In genomic region chr20:32333181-32333987, GRCh38 we compare ENCODE assay signal across 10 cellular contexts. TPM values are rescaled to one million over a fixed set of nuclear protein-coding genes. Genes with fewer than 3 reads are reported as not detected.
A peak's percentile ranks its signal among the peaks of the same experiment; 100 is the strongest.
DNase-seq lines count a peak whose midpoint lies in the region; ATAC-seq, FAIRE-seq and TF ChIP-seq lines count a peak whose summit lies in the region.
"Had no signal": no experiment of that assay in that cellular context is flagged by ENCODE, and none has a peak within 500 bp of the region (broad histone marks: within the 10 kb centered on the region; RNA-seq: fewer than 3 reads in every experiment).

No MANE protein-coding gene starts in this region.

- H3K4me2 ChIP-seq in GM12878 (ENCODE audit: control insufficient read depth, insufficient read depth): peak overlapping the region; percentile 84

- POLR2A ChIA-PET in GM12878 (lab: Charles Lee) (interaction anchor here (0.5 to 1.8 kb wide), 6 partner anchors 20 to 1302 kb away, joined by 3 to 10 read pairs (median 4); partner anchors contain the start of gene ASXL1), WTC11 (lab: Charles Lee) (no interaction called here)

- no peak for DNase-seq in heart right ventricle
- no peak for DNase-seq in Right ventricle myocardium inferior (ENCODE audit: missing footprints)
- DNase-seq in GM12878 (ENCODE audit: low read depth, low spot score): peak; percentile 81
- DNase-seq in WTC11 (ENCODE audit: low spot score): no peak
- no peak for DNase-seq in nucleus accumbens (lab: John Stamatoyannopoulos, UW)
- DNase-seq in AG20443 (ENCODE audit: low spot score): no peak
- DNase-seq: NCI-H1436 treated with DMSO at 0.1 percent for 48 hours had no signal

- no TSS peak for BruUV-seq in GM12878 (replicated peaks; lab: Mats Ljungman, UMichigan)

- intact Hi-C loops in heart right ventricle (cut with DNase I) (loop anchor here in 7 of 10 donors (5.0 to 10.0 kb wide), 5 partner anchors 41 to 321 kb away; partner anchors contain the start of genes PLAGL2 (in 2 of the 7), POFUT1 (in 2 of the 7) and KIF3B (in 1 of the 7)), Right ventricle myocardium inferior (cut with DNase I) (loop anchor here (5.0 kb wide), 2 partner anchors 46 to 126 kb away; partner anchors contain the start of genes PLAGL2 and POFUT1), GM12878 (cut with micrococcal nuclease; ENCODE audit: unreplicated experiment) (loop anchor here (5.0 kb wide), 1 partner anchor 319 kb away; no protein-coding TSS in a partner anchor)

- peak overlapping the region; percentile 53 to 90 (median 78) for H3K27ac ChIP-seq in heart right ventricle
- peak overlapping the region; percentile 90 for H3K27ac ChIP-seq in GM12878 (ENCODE audit: control insufficient read depth, insufficient read depth)
- H3K27ac ChIP-seq in temporal lobe (ENCODE audit: low read depth, low read length): peak overlapping the region; percentile 33

- TF ChIP-seq EP300 in GM12878 (IDR thresholded peaks at IDR 0.05; ENCODE audit: borderline replicate concordance in 1 of 2, control insufficient read depth in 1 of 2, low read depth in 2 of 2, low read length in 2 of 2): no peak

- no peaks in the 10 kb centered on the region for H3K79me2 ChIP-seq in GM12878 (ENCODE audit: control insufficient read depth, insufficient read depth, low read length)

- SMC1A ChIA-PET in GM12878 (lab: Charles Lee; ENCODE audit: uncharacterized antibody, unreplicated experiment): interaction anchor here (0.9 to 3.0 kb wide), 11 partner anchors 9 to 321 kb away, joined by 3 to 21 read pairs (median 4); partner anchors contain the start of gene ASXL1

- H3K27me3 ChIP-seq in heart right ventricle: no peaks in the 10 kb centered on the region
- no peaks in the 10 kb centered on the region for H3K27me3 ChIP-seq in GM12878 (replicated peaks in 1 of 2; ENCODE audit: control insufficient read depth in 2 of 2, insufficient read depth in 2 of 2, low read length in 1 of 2)

- peak overlapping the region; percentile 55 for H3K9ac ChIP-seq in GM12878 (ENCODE audit: control insufficient read depth, insufficient read depth, low read length)

- H3K4me1 ChIP-seq in heart right ventricle (peaks cover 0 to 63% (median 44%) of the 10 kb centered on the region in 9 donors), GM12878 (ENCODE audit: control insufficient read depth, insufficient read depth, low read length) (peaks cover 44% of the 10 kb centered on the region)

- RAD21 ChIA-PET in GM12878 (lab: Charles Lee; ENCODE audit: unreplicated experiment): interaction anchor here (0.7 to 2.7 kb wide), 9 partner anchors 17 to 76 kb away, joined by 3 to 28 read pairs (median 4); partner anchors contain the start of gene ASXL1

- H3K36me3 ChIP-seq in heart right ventricle: peaks cover 0 to 44% (median 7%) of the 10 kb centered on the region in 9 donors
- H3K36me3 ChIP-seq in GM12878 (ENCODE audit: control insufficient read depth in 2 of 2, insufficient read depth in 2 of 2, low read length in 1 of 2): peaks cover 8 to 21% of the 10 kb centered on the region in 2 experiments

- H3K27ac Mint-ChIP-seq in WTC11: no peak overlapping the region
- H3K27ac Mint-ChIP-seq: progenitor cell of endocrine pancreas had no signal

- H3K4me3 Mint-ChIP-seq in WTC11: no peak overlapping the region

- no peak overlapping the region for H3K4me3 ChIP-seq in heart right ventricle
- H3K4me3 ChIP-seq in GM12878: no peak overlapping the region

- no peak for TF ChIP-seq CTCF in heart right ventricle (IDR thresholded peaks at IDR 0.05)
- no peak for TF ChIP-seq CTCF in GM12878 (IDR thresholded peaks at IDR 0.05 in 2 of 3, conservative IDR thresholded peaks at IDR 0.05 in 1 of 3; ENCODE audit: control insufficient read depth in 2 of 3, extremely low read depth in 1 of 3, insufficient read depth in 1 of 3, low read depth in 3 of 3, low read length in 3 of 3)
- TF ChIP-seq CTCF in WTC11 (IDR thresholded peaks at IDR 0.05): no peak

- TF ChIP-seq RAD21 in GM12878 (IDR thresholded peaks at IDR 0.05; ENCODE audit: insufficient read depth, low read depth, low read length): no peak

- no peak for TF ChIP-seq POLR2A in GM12878 (IDR thresholded peaks at IDR 0.05; ENCODE audit: low read depth, low read length)

- H3K36me3 Mint-ChIP-seq in WTC11: peaks cover 5% of the 10 kb centered on the region; the same call in 1 of the 2 replicates

- H4K20me1 ChIP-seq in GM12878 (ENCODE audit: control insufficient read depth, insufficient read depth): no peaks in the 10 kb centered on the region

- H2AFZ ChIP-seq in GM12878 (ENCODE audit: control insufficient read depth, low read depth, low read length): no peak overlapping the region

- in situ Hi-C loops in GM12878 (cut with MboI): no loop called here

- no peaks in the 10 kb centered on the region for H3K27me3 Mint-ChIP-seq in WTC11 (ENCODE audit: low read depth)
- H3K27me3 Mint-ChIP-seq: progenitor cell of endocrine pancreas had no signal

- FAIRE-seq in GM12878 (lab: Jason Lieb, UNC): peak; percentile 65

- H3K9me3 Mint-ChIP-seq in WTC11: no peaks in the 10 kb centered on the region

- CTCF ChIA-PET in GM12878 (lab: Yijun Ruan, JAX): interaction anchor here (0.8 to 2.3 kb wide), 6 partner anchors 21 to 298 kb away, joined by 3 to 8 read pairs (median 5); no protein-coding TSS in a partner anchor
- CTCF ChIA-PET in WTC11 (lab: Charles Lee): no interaction called here

- no peaks in the 10 kb centered on the region for H3K9me3 ChIP-seq in heart right ventricle
- H3K9me3 ChIP-seq in GM12878 (replicated peaks; ENCODE audit: control insufficient read depth, insufficient read depth, low read length): no peaks in the 10 kb centered on the region

- no peaks in the 10 kb centered on the region for H3K4me1 Mint-ChIP-seq in WTC11

- no peak for ATAC-seq in heart right ventricle
- no peak for ATAC-seq in Right ventricle myocardium inferior
- peak; percentile 55 for ATAC-seq in HG03342 (IDR thresholded peaks at IDR 0.05; ENCODE audit: unreplicated experiment)
- peak; percentile 77 for ATAC-seq in GM12878
- no peak for ATAC-seq in WTC11

- 63 to 71% methylated on average over 12 of the region's 12 CpGs for WGBS in heart right ventricle, 2 donors
- under 1% methylated on average over 12 of the region's 12 CpGs for WGBS in GM12878 (ENCODE audit: insufficient coverage, insufficient replicate concordance, low lambda C conversion rate, missing lambda C conversion rate)

TF ChIP-seq in WTC11, 78 proteins besides CTCF, POLR2A, EP300 and RAD21 (continues in another document):
- no peak for TF ChIP-seq IRF1 (CRISPR knock-in tag; IDR thresholded peaks at IDR 0.05)
- no peak for TF ChIP-seq ZBTB21 (CRISPR knock-in tag; IDR thresholded peaks at IDR 0.05; ENCODE audit: borderline replicate concordance)

RNA-seq across cellular contexts. Expression of gene ASXL1, which starts 24.7 kb away (rescaled TPM):
- total RNA-seq in heart right ventricle (10 to 100 TPM; 23.1 to 39.4 (median 29.4) TPM), Right ventricle myocardium inferior (23.1 TPM), GM12878 (2014; rRNA removed) (43.5 and 47.9 TPM in 2 replicates), GM12878 (2014; rRNA removed; fragmentation: Illumina TruSeq; extraction: Trizol) (41.2 and 44.3 TPM in 2 replicates), GM12878 (2021) (86.0 and 87.6 TPM in 2 replicates), temporal lobe (63.2 TPM), WTC11 (2021) (20.7 to 22.7 TPM (median 21.3 TPM) in 3 replicates)
- polyA plus RNA-seq in heart right ventricle (10 to 100 TPM; 10.0 to 27.1 TPM), GM12878 (2011; rRNA removed) (43.8 and 53.0 TPM in 2 replicates), GM12878 (2014; fragmentation: Illumina TruSeq; extraction: Trizol) (51.8 and 64.0 TPM in 2 replicates), GM12878 (2014; fragmentation: Nextera tagmentation; extraction: Ambion mirVana) (10 to 100 TPM; 11.0 to 14.8 TPM), GM12878 (2014; rRNA removed) (60.5 and 62.4 TPM in 2 replicates), GM12878 (2016; fragmentation: Nextera tagmentation; extraction: Ambion mirVana) (10 to 100 TPM; 60.7 to 68.0 TPM)
- 265 and 317 TPM in 2 replicates for total RNA-seq in GM12878 (2013; cell fraction: nucleolus; rRNA removed)
- polyA plus RNA-seq in GM12878 (2011; ENCODE audit: low read depth): 59.0 TPM
- polyA plus RNA-seq in GM12878 (2011; cell fraction: cytosol; rRNA removed): 45.7 and 51.0 TPM in 2 replicates
- 190 and 214 TPM in 2 replicates for polyA plus RNA-seq in GM12878 (2011; cell fraction: nucleus; rRNA removed)
- polyA plus RNA-seq in GM12878 (2012): 46.8 and 57.2 TPM in 2 replicates
- polyA minus RNA-seq in GM12878 (2011; rRNA and poly(A)+ RNA removed): 71.8 and 76.1 TPM in 2 replicates
- polyA minus RNA-seq in GM12878 (2011; cell fraction: cytosol; rRNA and poly(A)+ RNA removed): 17.2 and 23.4 TPM in 2 replicates
- 55.7 and 92.0 TPM in 2 replicates for polyA minus RNA-seq in GM12878 (2011; cell fraction: nucleus; rRNA and poly(A)+ RNA removed)

RNA-seq across cellular contexts. Expression of gene KIF3B, which starts 55.9 kb away (rescaled TPM):
- total RNA-seq in heart right ventricle: 10 to 100 TPM in 9 of 10 donors, 1 to 10 TPM in 1; 9.2 to 16.3 (median 11.5) TPM
- polyA plus RNA-seq in heart right ventricle: 1 to 10 TPM; 4.7 to 8.4 TPM
- total RNA-seq in Right ventricle myocardium inferior: 9.6 TPM
- total RNA-seq in GM12878 (2013; cell fraction: nucleolus; rRNA removed): 17.9 and 19.2 TPM in 2 replicates
- total RNA-seq in GM12878 (2014; rRNA removed): 27.4 and 28.3 TPM in 2 replicates
- total RNA-seq in GM12878 (2014; rRNA removed; fragmentation: Illumina TruSeq; extraction: Trizol): 27.5 and 28.5 TPM in 2 replicates
- total RNA-seq in GM12878 (2021): 29.5 and 31.5 TPM in 2 replicates
- 13.7 TPM for polyA plus RNA-seq in GM12878 (2011; ENCODE audit: low read depth)
- 26.3 and 28.9 TPM in 2 replicates for polyA plus RNA-seq in GM12878 (2011; rRNA removed)
- polyA plus RNA-seq in GM12878 (2011; cell fraction: cytosol; rRNA removed): 20.7 and 23.7 TPM in 2 replicates
- polyA plus RNA-seq in GM12878 (2011; cell fraction: nucleus; rRNA removed): 11.3 and 14.1 TPM in 2 replicates
- polyA plus RNA-seq in GM12878 (2012): 15.2 and 15.4 TPM in 2 replicates
- 37.3 and 39.0 TPM in 2 replicates for polyA plus RNA-seq in GM12878 (2014; fragmentation: Illumina TruSeq; extraction: Trizol)
- polyA plus RNA-seq in GM12878 (2014; fragmentation: Nextera tagmentation; extraction: Ambion mirVana): 10 to 100 TPM; 10.7 to 11.2 TPM
- polyA plus RNA-seq in GM12878 (2014; rRNA removed): 23.8 and 25.6 TPM in 2 replicates
- polyA plus RNA-seq in GM12878 (2016; fragmentation: Nextera tagmentation; extraction: Ambion mirVana): 1 to 10 TPM; 7.4 to 7.5 TPM
- 30.2 and 31.1 TPM in 2 replicates for polyA minus RNA-seq in GM12878 (2011; rRNA and poly(A)+ RNA removed)
- 7.4 and 9.9 TPM in 2 replicates for polyA minus RNA-seq in GM12878 (2011; cell fraction: cytosol; rRNA and poly(A)+ RNA removed)
- 5.8 and 10.0 TPM in 2 replicates for polyA minus RNA-seq in GM12878 (2011; cell fraction: nucleus; rRNA and poly(A)+ RNA removed)
- total RNA-seq in temporal lobe: 94.2 TPM
- 18.2 to 21.5 TPM (median 18.4 TPM) in 3 replicates for total RNA-seq in WTC11 (2021)

Comparison
In these comparisons a context has a peak if more than half of its experiments do, and no peak if none do; other contexts are left out.
1. ATAC-seq: peak in HG03342 (single experiment) and GM12878 (single experiment); none in heart right ventricle (0 of 8), Right ventricle myocardium inferior (single experiment) and WTC11 (single experiment).
2. H3K27ac ChIP-seq: peak in every context shown above with its lines; median percentile 90 in GM12878; 78 in heart right ventricle; 33 in temporal lobe.